In genomic region chr5:151663617-151664322, GRCh38 we compare ENCODE assay signal across 8 cellular contexts. TPM values are rescaled to one million over a fixed set of nuclear protein-coding genes. Genes with fewer than 3 reads are reported as not detected.
DNase-seq lines count a peak whose midpoint lies in the region; ATAC-seq and TF ChIP-seq lines count a peak whose summit lies in the region.

No MANE protein-coding gene starts in this region.

- intact Hi-C loops in activated CD8-positive, alpha-beta T cell treated with anti-CD3 and anti-CD28 coated beads for 36 hours (cut with micrococcal nuclease): no loop called here
- intact Hi-C loops in activated T-helper 2 cell treated with anti-CD3 and anti-CD28 coated beads, Interferon-gamma antibody, Interleukin-2, Interleukin-4, amounts not matched to agents 10 μg/mL and 5 μg/mL and 100 μg/mL, durations not matched to agents 14 hours and 24 hours and 36 hours (cut with micrococcal nuclease): loop anchor here (5.0 kb wide), 1 partner anchor 684 kb away; no protein-coding TSS in a partner anchor

- TF ChIP-seq CTCF in activated CD8-positive, alpha-beta T cell treated with anti-CD3 and anti-CD28 coated beads for 36 hours (IDR thresholded peaks at IDR 0.05): no peak

- no peaks in the 10 kb centered on the region for H3K9me3 Mint-ChIP-seq in activated CD8-positive, alpha-beta T cell treated with anti-CD3 and anti-CD28 coated beads for 36 hours
- H3K9me3 Mint-ChIP-seq in activated T-helper 2 cell treated with anti-CD3 and anti-CD28 coated beads, Interferon-gamma antibody, Interleukin-2, Interleukin-4, amounts not matched to agents 10 μg/mL and 5 μg/mL and 100 μg/mL, durations not matched to agents 14 hours and 24 hours and 36 hours: no peaks in the 10 kb centered on the region

- peak; percentile 24 for ATAC-seq in GM19463 (IDR thresholded peaks at IDR 0.05; ENCODE audit: unreplicated experiment)
- no peak for ATAC-seq in activated CD8-positive, alpha-beta T cell treated with anti-CD3 and anti-CD28 coated beads for 36 hours

- no peak overlapping the region for H3K4me3 ChIP-seq in skin epidermis

- POLR2A ChIA-PET in activated CD8-positive, alpha-beta T cell treated with anti-CD3 and anti-CD28 coated beads for 36 hours (lab: Charles Lee): interaction anchor here (1.0 kb wide), 1 partner anchor 77 kb away, joined by 3 read pairs; no protein-coding TSS in a partner anchor

- H3K27ac ChIP-seq in skin epidermis: peak overlapping the region in 19 of 21 experiments; percentile 14 to 83 (median 63)

- DNase-seq in SIG-M5 treated with dmso at 0.1 percent for 504 hours (lab: John Stamatoyannopoulos, UW; ENCODE audit: unreplicated experiment) (peak; percentile 92), foreskin melanocyte (peak; percentile 54), AG08395 (ENCODE audit: low spot score) (no peak)
- no peak for DNase-seq in activated CD8-positive, alpha-beta T cell treated with anti-CD3 and anti-CD28 coated beads for 36 hours
- DNase-seq in stimulated activated CD4-positive, alpha-beta T cell treated with anti-CD3 and anti-CD28 coated beads, Interleukin-1b, Interleukin-23, amount 100 ng/mL, for 48 hours: no peak
- no peak for DNase-seq in activated T-helper 2 cell treated with anti-CD3 and anti-CD28 coated beads, Interferon-gamma antibody, Interleukin-2, Interleukin-4, amounts not matched to agents 10 μg/mL and 5 μg/mL and 100 μg/mL, durations not matched to agents 14 hours and 24 hours and 36 hours (ENCODE audit: low spot score)

- no peak overlapping the region for H3K27ac Mint-ChIP-seq in activated CD8-positive, alpha-beta T cell treated with anti-CD3 and anti-CD28 coated beads for 36 hours
- no peak overlapping the region for H3K27ac Mint-ChIP-seq in activated T-helper 2 cell treated with anti-CD3 and anti-CD28 coated beads, Interferon-gamma antibody, Interleukin-2, Interleukin-4, amounts not matched to agents 10 μg/mL and 5 μg/mL and 100 μg/mL, durations not matched to agents 14 hours and 24 hours and 36 hours

- H3K4me1 Mint-ChIP-seq in activated CD8-positive, alpha-beta T cell treated with anti-CD3 and anti-CD28 coated beads for 36 hours (ENCODE audit: low read depth): peaks cover 9% of the 10 kb centered on the region
- peaks cover 10% of the 10 kb centered on the region for H3K4me1 Mint-ChIP-seq in activated T-helper 2 cell treated with anti-CD3 and anti-CD28 coated beads, Interferon-gamma antibody, Interleukin-2, Interleukin-4, amounts not matched to agents 10 μg/mL and 5 μg/mL and 100 μg/mL, durations not matched to agents 14 hours and 24 hours and 36 hours (ENCODE audit: low read depth)

- H3K36me3 Mint-ChIP-seq in activated CD8-positive, alpha-beta T cell treated with anti-CD3 and anti-CD28 coated beads for 36 hours (ENCODE audit: low read depth): no peaks in the 10 kb centered on the region
- no peaks in the 10 kb centered on the region for H3K36me3 Mint-ChIP-seq in activated T-helper 2 cell treated with anti-CD3 and anti-CD28 coated beads, Interferon-gamma antibody, Interleukin-2, Interleukin-4, amounts not matched to agents 10 μg/mL and 5 μg/mL and 100 μg/mL, durations not matched to agents 14 hours and 24 hours and 36 hours (ENCODE audit: low read depth)

- CTCF ChIA-PET in activated CD8-positive, alpha-beta T cell treated with anti-CD3 and anti-CD28 coated beads for 36 hours (lab: Charles Lee): interaction anchor here (3.8 kb wide), 2 partner anchors 11 to 77 kb away, joined by 18 to 38 read pairs; no protein-coding TSS in a partner anchor

- H3K4me3 Mint-ChIP-seq in activated CD8-positive, alpha-beta T cell treated with anti-CD3 and anti-CD28 coated beads for 36 hours: no peak overlapping the region
- no peak overlapping the region for H3K4me3 Mint-ChIP-seq in activated T-helper 2 cell treated with anti-CD3 and anti-CD28 coated beads, Interferon-gamma antibody, Interleukin-2, Interleukin-4, amounts not matched to agents 10 μg/mL and 5 μg/mL and 100 μg/mL, durations not matched to agents 14 hours and 24 hours and 36 hours (ENCODE audit: low read depth)

- H3K27me3 Mint-ChIP-seq in activated CD8-positive, alpha-beta T cell treated with anti-CD3 and anti-CD28 coated beads for 36 hours: peaks cover 2% of the 10 kb centered on the region
- peaks cover 12% of the 10 kb centered on the region for H3K27me3 Mint-ChIP-seq in activated T-helper 2 cell treated with anti-CD3 and anti-CD28 coated beads, Interferon-gamma antibody, Interleukin-2, Interleukin-4, amounts not matched to agents 10 μg/mL and 5 μg/mL and 100 μg/mL, durations not matched to agents 14 hours and 24 hours and 36 hours (ENCODE audit: low read depth)

RNA-seq across cellular contexts. Expression of gene SPARC, which starts 22.9 kb away (rescaled TPM):
- total RNA-seq in activated CD8-positive, alpha-beta T cell treated with anti-CD3 and anti-CD28 coated beads for 36 hours: not detected
- 0.43 TPM in 1 of 2 replicates, not detected in the other for total RNA-seq in activated T-helper 2 cell treated with anti-CD3 and anti-CD28 coated beads, Interferon-gamma antibody, Interleukin-2, Interleukin-4, amounts not matched to agents 10 μg/mL and 5 μg/mL and 100 μg/mL, durations not matched to agents 14 hours and 24 hours and 36 hours

Comparison
In these comparisons a context has a peak if more than half of its experiments do, and no peak if none do; other contexts are left out.
1. DNase-seq: peak in SIG-M5 treated with dmso at 0.1 percent for 504 hours (single experiment) and foreskin melanocyte (single experiment); none in AG08395 (single experiment), activated CD8-positive, alpha-beta T cell treated with anti-CD3 and anti-CD28 coated beads for 36 hours (single experiment), stimulated activated CD4-positive, alpha-beta T cell treated with anti-CD3 and anti-CD28 coated beads, Interleukin-1b, Interleukin-23, amount 100 ng/mL, for 48 hours (single experiment) and activated T-helper 2 cell treated with anti-CD3 and anti-CD28 coated beads, Interferon-gamma antibody, Interleukin-2, Interleukin-4, amounts not matched to agents 10 μg/mL and 5 μg/mL and 100 μg/mL, durations not matched to agents 14 hours and 24 hours and 36 hours (single experiment).